ENCODE assay signal across 1 cellular context in genomic region chr1:21764615-21765423, GRCh38.
TF ChIP-seq lines count a peak whose summit lies in the region.

No MANE protein-coding gene starts in this region.

TF ChIP-seq in WTC11, 78 proteins besides CTCF, POLR2A, EP300 and RAD21 (continued from another document):
- no peak for TF ChIP-seq ARID4B (CRISPR knock-in tag; IDR thresholded peaks at IDR 0.05; ENCODE audit: borderline replicate concordance)
- no peak for TF ChIP-seq RELA (CRISPR knock-in tag; IDR thresholded peaks at IDR 0.05; ENCODE audit: borderline replicate concordance)
